In genomic region chr11:1571760-1572199, GRCh38 we compare ENCODE assay signal across 1 cellular context.
TF ChIP-seq lines count a peak whose summit lies in the region.

No MANE protein-coding gene starts in this region.

TF ChIP-seq in endothelial cell of umbilical vein, 7 proteins besides CTCF, POLR2A, EP300 and RAD21:
- TF ChIP-seq POLR2AphosphoS5 (IDR thresholded peaks at IDR 0.05; ENCODE audit: insufficient read depth, low read depth, low read length) (no peak), MYC (IDR thresholded peaks at IDR 0.05; ENCODE audit: low read depth, low read length) (no peak), JUN (IDR thresholded peaks at IDR 0.05; ENCODE audit: borderline replicate concordance, insufficient read depth, insufficient read length, low read depth) (no peak), EZH2 (IDR thresholded peaks at IDR 0.05; ENCODE audit: borderline replicate concordance, low read depth, low read length, severe bottlenecking) (no peak), GATA2 (IDR thresholded peaks at IDR 0.05; ENCODE audit: insufficient read depth, insufficient read length, low read depth, low read length) (no peak), FOS (IDR thresholded peaks at IDR 0.05; ENCODE audit: borderline replicate concordance, insufficient read depth, low read length) (no peak)
- TF ChIP-seq, protein P1, sequence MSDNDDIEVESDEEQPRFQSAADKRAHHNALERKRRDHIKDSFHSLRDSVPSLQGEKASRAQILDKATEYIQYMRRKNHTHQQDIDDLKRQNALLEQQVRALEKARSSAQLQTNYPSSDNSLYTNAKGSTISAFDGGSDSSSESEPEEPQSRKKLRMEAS (IDR thresholded peaks at IDR 0.05; ENCODE audit: insufficient read depth, insufficient read length) = no peak
